Comparison of ENCODE assay signal across 25 cellular contexts in genomic region chr10:95472304-95473088, GRCh38.
DNase-seq lines count a peak whose midpoint lies in the region; ATAC-seq, FAIRE-seq and TF ChIP-seq lines count a peak whose summit lies in the region.
"Had no signal": no experiment of that assay in that cellular context is flagged by ENCODE, and none has a peak within 500 bp of the region (broad histone marks: within the 10 kb centered on the region; RNA-seq: fewer than 3 reads in every experiment).

No MANE protein-coding gene starts in this region.

- peaks cover 5 to 8% of the 10 kb centered on the region in 2 experiments; a peak in 3 of 5 replicates for H3K4me1 ChIP-seq in K562 (replicated peaks in 1 of 2; ENCODE audit: control insufficient read depth in 2 of 2, insufficient read depth in 2 of 2, low read length in 2 of 2)
- H3K4me1 ChIP-seq in esophagus squamous epithelium: peaks cover 0 to 51% (median 13%) of the 10 kb centered on the region in 3 donors
- peaks cover 0 to 83% (median 49%) of the 10 kb centered on the region in 4 donors for H3K4me1 ChIP-seq in tibial nerve

- H3K79me2 ChIP-seq in K562 (ENCODE audit: control insufficient read depth, insufficient read depth, low read length): no peaks in the 10 kb centered on the region

- H3K4me2 ChIP-seq in K562 (ENCODE audit: insufficient read depth, low read length): no peak overlapping the region
- H3K4me2 ChIP-seq: neural progenitor cell had no signal

- TF ChIP-seq POLR2A in K562 (conservative IDR thresholded peaks at IDR 0.05) (no peak), esophagus squamous epithelium (IDR thresholded peaks at IDR 0.05) (no peak), tibial nerve (IDR thresholded peaks at IDR 0.05) (no peak)

- no peaks in the 10 kb centered on the region for H4K20me1 ChIP-seq in K562 (replicated peaks; ENCODE audit: control insufficient read depth, insufficient read depth, low read length)

- peak overlapping the region; percentile 7 to 71 (median 19) for H3K27ac Mint-ChIP-seq in nephron
- H3K27ac Mint-ChIP-seq: activated CD4-positive, alpha-beta T cell treated with anti-CD3 and anti-CD28 coated beads, Interleukin-2, amount 10 ng/mL, durations not matched to agents 24 days and 14 days; activated CD8-positive, alpha-beta memory T cell treated with anti-CD3 and anti-CD28 coated beads, Interleukin-2, amount 10 ng/mL, durations not matched to agents 7 days and 5 days; activated naive CD4-positive, alpha-beta T cell treated with anti-CD3 and anti-CD28 coated beads, Interleukin-2, amount 10 ng/mL, durations not matched to agents 7 days and 5 days; neural progenitor cell had no signal

- peak; percentile 35; the same call in 1 of the 3 replicates for ATAC-seq in K562
- ATAC-seq: activated CD8-positive, alpha-beta memory T cell treated with anti-CD3 and anti-CD28 coated beads, Interleukin-2, amount 10 ng/mL, durations not matched to agents 7 days and 5 days; left colon; PC-3; stimulated activated naive CD8-positive, alpha-beta T cell treated with anti-CD3 and anti-CD28 coated beads, Interleukin-15, Interleukin-2, amounts not matched to agents 100 U/mL and 50 U/mL, for 24 hours had no signal

- in situ Hi-C loops in K562 (cut with MboI): no loop called here

- H3K9me3 ChIP-seq in K562 (replicated peaks; ENCODE audit: control insufficient read depth, insufficient read depth, low read depth, low read length) (no peaks in the 10 kb centered on the region), esophagus squamous epithelium (no peaks in the 10 kb centered on the region), tibial nerve (no peaks in the 10 kb centered on the region)
- H3K9me3 ChIP-seq: SJCRH30, vagina had no signal

- no peaks in the 10 kb centered on the region for H3K36me3 Mint-ChIP-seq in nephron (ENCODE audit: low read depth)
- H3K36me3 Mint-ChIP-seq: activated CD8-positive, alpha-beta memory T cell treated with anti-CD3 and anti-CD28 coated beads, Interleukin-2, amount 10 ng/mL, durations not matched to agents 7 days and 5 days; activated naive CD4-positive, alpha-beta T cell treated with anti-CD3 and anti-CD28 coated beads, Interleukin-2, amount 10 ng/mL, durations not matched to agents 7 days and 5 days; neural progenitor cell had no signal

- no peak for TF ChIP-seq RAD21 in K562 (CRISPR knock-in tag; conservative IDR thresholded peaks at IDR 0.05 in 1 of 2, IDR thresholded peaks at IDR 0.05 in 1 of 2)

- no peaks in the 10 kb centered on the region for H3K27me3 ChIP-seq in K562 (ENCODE audit: control insufficient read depth in 2 of 2, insufficient read depth in 2 of 2, low read length in 2 of 2)
- no peaks in the 10 kb centered on the region for H3K27me3 ChIP-seq in esophagus squamous epithelium
- no peaks in the 10 kb centered on the region for H3K27me3 ChIP-seq in tibial nerve
- H3K27me3 ChIP-seq: neural progenitor cell, SJCRH30, vagina had no signal

- H3K36me3 ChIP-seq in K562 (ENCODE audit: control insufficient read depth, insufficient read depth, low read length): no peaks in the 10 kb centered on the region
- H3K36me3 ChIP-seq in esophagus squamous epithelium: no peaks in the 10 kb centered on the region
- H3K36me3 ChIP-seq in tibial nerve: no peaks in the 10 kb centered on the region
- H3K36me3 ChIP-seq: neural progenitor cell, SJCRH30, vagina had no signal

- no TSS peak for BruUV-seq in K562 (replicated peaks; lab: Mats Ljungman, UMichigan)

- CTCF ChIA-PET in K562 (lab: Yijun Ruan, JAX; ENCODE audit: low intra/inter-chr PET ratio): no interaction called here

- no peaks in the 10 kb centered on the region for H3K9me1 ChIP-seq in K562 (ENCODE audit: control insufficient read depth, insufficient read depth, low read length)

- no peak for TF ChIP-seq EP300 in K562 (IDR thresholded peaks at IDR 0.05; ENCODE audit: low read length)
- no peak for TF ChIP-seq EP300 in tibial nerve (IDR thresholded peaks at IDR 0.05)

- H3K4me1 Mint-ChIP-seq in nephron: peaks cover 76% of the 10 kb centered on the region
- H3K4me1 Mint-ChIP-seq: activated CD4-positive, alpha-beta T cell treated with anti-CD3 and anti-CD28 coated beads, Interleukin-2, amount 10 ng/mL, durations not matched to agents 24 days and 14 days had no signal

- DNase-seq in K562 (ENCODE audit: extremely low read depth in 1 of 4, low spot score in 3 of 4): peak in 1 of 4 experiments; percentile 21
- DNase-seq in esophagus squamous epithelium (lab: John Stamatoyannopoulos, UW): no peak
- DNase-seq in tibial nerve (ENCODE audit: low spot score in 2 of 2): no peak
- no peak for DNase-seq in activated naive CD4-positive, alpha-beta T cell treated with anti-CD3 and anti-CD28 coated beads, Interleukin-2, amount 50 U/mL, for 16 hours
- no peak for DNase-seq in cortex of kidney (lab: John Stamatoyannopoulos, UW)
- DNase-seq in dedifferentiated amniotic fluid mesenchymal stem cell (ENCODE audit: extremely low spot score): no peak
- DNase-seq: activated CD4-positive, alpha-beta T cell treated with anti-CD3 and anti-CD28 coated beads, Interleukin-2, amount 10 ng/mL, durations not matched to agents 24 days and 14 days; activated CD8-positive, alpha-beta memory T cell treated with anti-CD3 and anti-CD28 coated beads, Interleukin-2, amount 10 ng/mL, durations not matched to agents 7 days and 5 days; activated naive CD4-positive, alpha-beta T cell treated with anti-CD3 and anti-CD28 coated beads, Interleukin-2, amount 10 ng/mL, durations not matched to agents 7 days and 5 days; anterior cingulate cortex; effector CD8-positive, alpha-beta T cell; left colon; midbrain; NCI-H1105; NCI-H345; PC-3; SJCRH30; stimulated activated CD4-positive, alpha-beta T cell treated with anti-CD3 and anti-CD28 coated beads, Interleukin-4, amount 100 ng/mL, for 24 hours; stimulated activated naive CD8-positive, alpha-beta T cell treated with anti-CD3 and anti-CD28 coated beads, Interleukin-15, Interleukin-2, amounts not matched to agents 100 U/mL and 50 U/mL, for 24 hours; T-helper 1 cell had no signal

- no peak for FAIRE-seq in K562 (lab: Jason Lieb, UNC)
- FAIRE-seq: H54 had no signal

- H2AFZ ChIP-seq in K562 (ENCODE audit: low read depth, low read length): no peak overlapping the region
- H2AFZ ChIP-seq: neural progenitor cell had no signal

- H3K9me3 Mint-ChIP-seq in nephron: no peaks in the 10 kb centered on the region
- H3K9me3 Mint-ChIP-seq: activated CD4-positive, alpha-beta T cell treated with anti-CD3 and anti-CD28 coated beads, Interleukin-2, amount 10 ng/mL, durations not matched to agents 24 days and 14 days; activated naive CD4-positive, alpha-beta T cell treated with anti-CD3 and anti-CD28 coated beads, Interleukin-2, amount 10 ng/mL, durations not matched to agents 7 days and 5 days; neural progenitor cell had no signal

- TF ChIP-seq CTCF in K562 (IDR thresholded peaks at IDR 0.05 in 2 of 3, conservative IDR thresholded peaks at IDR 0.05 in 1 of 3; ENCODE audit: insufficient read depth in 2 of 3, low read depth in 1 of 3, low read length in 3 of 3) (no peak), esophagus squamous epithelium (IDR thresholded peaks at IDR 0.05) (no peak), nephron (IDR thresholded peaks at IDR 0.05; ENCODE audit: unreplicated experiment in 3 of 3) (no peak), tibial nerve (IDR thresholded peaks at IDR 0.05) (no peak)

- no peak overlapping the region for H3K9ac ChIP-seq in K562 (ENCODE audit: insufficient read depth in 1 of 2, low read depth in 2 of 2, low read length in 2 of 2)
- H3K9ac ChIP-seq: neural progenitor cell had no signal

- POLR2A ChIA-PET in K562 (lab: Yijun Ruan, JAX): interaction anchor here (1.2 kb wide), 1 partner anchor 107 kb away, joined by 3 read pairs; no protein-coding TSS in a partner anchor

- intact Hi-C loops in K562 (cut with micrococcal nuclease): no loop called here
- intact Hi-C loops in esophagus squamous epithelium (cut with DNase I): no loop called here

- WGBS in K562 (ENCODE audit: insufficient coverage, low coverage, missing lambda C conversion rate): 10% methylated on average over 10 of the region's 13 CpGs
- WGBS in esophagus squamous epithelium, 2 donors: 82 to 86% methylated on average over 12 to 13 of the region's 13 CpGs
- WGBS in tibial nerve, 2 donors: 91 to 93% methylated on average over 13 of the region's 13 CpGs

- H3K4me3 ChIP-seq in K562 (no peak overlapping the region), esophagus squamous epithelium (peak overlapping the region in 2 of 4 donors; percentile 7 to 25), tibial nerve (no peak overlapping the region)
- H3K4me3 ChIP-seq: neural progenitor cell, SJCRH30, vagina had no signal

- H3K4me3 Mint-ChIP-seq in nephron: no peak overlapping the region
- H3K4me3 Mint-ChIP-seq: activated CD4-positive, alpha-beta T cell treated with anti-CD3 and anti-CD28 coated beads, Interleukin-2, amount 10 ng/mL, durations not matched to agents 24 days and 14 days; activated CD8-positive, alpha-beta memory T cell treated with anti-CD3 and anti-CD28 coated beads, Interleukin-2, amount 10 ng/mL, durations not matched to agents 7 days and 5 days; activated naive CD4-positive, alpha-beta T cell treated with anti-CD3 and anti-CD28 coated beads, Interleukin-2, amount 10 ng/mL, durations not matched to agents 7 days and 5 days; neural progenitor cell had no signal

- no peaks in the 10 kb centered on the region for H3K27me3 Mint-ChIP-seq in nephron (ENCODE audit: low read depth)

- no peak overlapping the region for H3K27ac ChIP-seq in K562 (ENCODE audit: extremely low read depth, low read depth, low read length)
- H3K27ac ChIP-seq in esophagus squamous epithelium: peak overlapping the region; percentile 55 to 92 (median 82)
- H3K27ac ChIP-seq in tibial nerve: peak overlapping the region in 3 of 4 donors; percentile 72 to 92 (median 85)
- H3K27ac ChIP-seq: HL-60, neural progenitor cell, SJCRH30 had no signal

TF ChIP-seq in K562, 482 proteins besides CTCF, POLR2A, EP300 and RAD21 (continues in another document):
- TF ChIP-seq YBX1 (IDR thresholded peaks at IDR 0.05) (no peak), HDAC1 (IDR thresholded peaks at IDR 0.05) (peak in 1 of 2 experiments; percentile 59; a peak in 2 of 4 replicates), TCF15 (CRISPR knock-in tag; IDR thresholded peaks at IDR 0.05) (no peak), RCOR1 (IDR thresholded peaks at IDR 0.05; ENCODE audit: borderline replicate concordance in 1 of 2, low read depth in 2 of 2, low read length in 2 of 2) (peak in 1 of 2 experiments; percentile 60; a peak in 2 of 4 replicates), JUNB (CRISPR knock-in tag; conservative IDR thresholded peaks at IDR 0.05) (no peak), MCM2 (IDR thresholded peaks at IDR 0.05; ENCODE audit: low read depth) (no peak), SMARCB1 (IDR thresholded peaks at IDR 0.05; ENCODE audit: insufficient read length, low read depth) (no peak), CBFA2T3 (IDR thresholded peaks at IDR 0.05) (peak; percentile 74), KDM5B (IDR thresholded peaks at IDR 0.05; ENCODE audit: insufficient replicate concordance, low read depth, low read length) (no peak)
